29 cellular contexts compared by ENCODE assay signal in genomic region chr10:22719406-22720042, GRCh38.
"Had no signal": no experiment of that assay in that cellular context is flagged by ENCODE, and none has a peak within 500 bp of the region (broad histone marks: within the 10 kb centered on the region; RNA-seq: fewer than 3 reads in every experiment).

No MANE protein-coding gene starts in this region.

- H3K4me3 ChIP-seq: gastrocnemius medialis, hepatocyte, mucosa of descending colon, thoracic aorta had no signal

- ATAC-seq: activated CD8-positive, alpha-beta memory T cell treated with anti-CD3 and anti-CD28 coated beads, Interleukin-2, amount 10 ng/mL, durations not matched to agents 7 days and 5 days; activated CD8-positive, alpha-beta T cell treated with anti-CD3 and anti-CD28 coated beads, Interleukin-2, amount 10 ng/mL, durations not matched to agents 7 days and 5 days; activated T-cell treated with anti-CD3 and anti-CD28 coated beads, Interleukin-2, amount 50 U/mL, for 72 hours; effector memory CD8-positive, alpha-beta T cell; gastrocnemius medialis; left cardiac atrium; left ventricle myocardium superior; mucosa of descending colon; right cardiac atrium; stimulated activated effector memory CD8-positive, alpha-beta T cell treated with anti-CD3 and anti-CD28 coated beads, Interleukin-12 subunit alpha, Interleukin-12 subunit beta, amount 100 ng/mL, for 72 hours; WTC11 had no signal

- H3K9me3 ChIP-seq: gastrocnemius medialis, mucosa of descending colon, thoracic aorta had no signal

- H3K4me3 Mint-ChIP-seq: activated CD8-positive, alpha-beta memory T cell treated with anti-CD3 and anti-CD28 coated beads, Interleukin-2, amount 10 ng/mL, durations not matched to agents 7 days and 5 days; activated CD8-positive, alpha-beta T cell treated with anti-CD3 and anti-CD28 coated beads, Interleukin-2, amount 10 ng/mL, durations not matched to agents 7 days and 5 days; activated naive CD8-positive, alpha-beta T cell treated with anti-CD3 and anti-CD28 coated beads, Interleukin-2, amount 10 ng/mL, durations not matched to agents 7 days and 5 days; activated T-cell treated with anti-CD3 and anti-CD28 coated beads, Interleukin-2, amount 50 U/mL, for 72 hours; effector memory CD8-positive, alpha-beta T cell; nephron; stimulated activated effector memory CD8-positive, alpha-beta T cell treated with anti-CD3 and anti-CD28 coated beads, Interleukin-12 subunit alpha, Interleukin-12 subunit beta, amount 100 ng/mL, for 72 hours; stimulated activated naive CD8-positive, alpha-beta T cell treated with anti-CD3 and anti-CD28 coated beads, Interleukin-15, Interleukin-2, amounts not matched to agents 100 ng/mL and 50 ng/mL, for 24 hours; WTC11 had no signal

- H3K27ac ChIP-seq: brain microvascular endothelial cell, gastrocnemius medialis, hepatocyte, thoracic aorta had no signal

- H3K27me3 Mint-ChIP-seq: activated CD8-positive, alpha-beta memory T cell treated with anti-CD3 and anti-CD28 coated beads, Interleukin-2, amount 10 ng/mL, durations not matched to agents 7 days and 5 days; activated naive CD8-positive, alpha-beta T cell treated with anti-CD3 and anti-CD28 coated beads, Interleukin-2, amount 10 ng/mL, durations not matched to agents 7 days and 5 days; effector memory CD8-positive, alpha-beta T cell; stimulated activated naive CD8-positive, alpha-beta T cell treated with anti-CD3 and anti-CD28 coated beads, Interleukin-15, Interleukin-2, amounts not matched to agents 100 ng/mL and 50 ng/mL, for 24 hours had no signal

- H3K27ac Mint-ChIP-seq: activated CD8-positive, alpha-beta memory T cell treated with anti-CD3 and anti-CD28 coated beads, Interleukin-2, amount 10 ng/mL, durations not matched to agents 7 days and 5 days; activated CD8-positive, alpha-beta T cell treated with anti-CD3 and anti-CD28 coated beads, Interleukin-2, amount 10 ng/mL, durations not matched to agents 7 days and 5 days; activated naive CD8-positive, alpha-beta T cell treated with anti-CD3 and anti-CD28 coated beads, Interleukin-2, amount 10 ng/mL, durations not matched to agents 7 days and 5 days; activated T-cell treated with anti-CD3 and anti-CD28 coated beads, Interleukin-2, amount 50 U/mL, for 72 hours; effector memory CD8-positive, alpha-beta T cell; nephron; stimulated activated effector memory CD8-positive, alpha-beta T cell treated with anti-CD3 and anti-CD28 coated beads, Interleukin-12 subunit alpha, Interleukin-12 subunit beta, amount 100 ng/mL, for 72 hours; stimulated activated naive CD8-positive, alpha-beta T cell treated with anti-CD3 and anti-CD28 coated beads, Interleukin-15, Interleukin-2, amounts not matched to agents 100 ng/mL and 50 ng/mL, for 24 hours; WTC11 had no signal

- DNase-seq: activated CD4-positive, alpha-beta T cell treated with anti-CD3 and anti-CD28 coated beads for 1 hour; activated CD4-positive, alpha-beta T cell treated with anti-CD3 and anti-CD28 coated beads, Interleukin-2, amount 50 U/mL, for 1 hour; activated CD8-positive, alpha-beta memory T cell treated with anti-CD3 and anti-CD28 coated beads, Interleukin-2, amount 10 ng/mL, durations not matched to agents 7 days and 5 days; activated CD8-positive, alpha-beta T cell treated with anti-CD3 and anti-CD28 coated beads, Interleukin-2, amount 10 ng/mL, durations not matched to agents 7 days and 5 days; activated naive CD4-positive, alpha-beta T cell; activated naive CD8-positive, alpha-beta T cell treated with anti-CD3 and anti-CD28 coated beads, Interleukin-2, amount 10 ng/mL, durations not matched to agents 7 days and 5 days; activated T-cell treated with anti-CD3 and anti-CD28 coated beads, Interleukin-2, amount 50 U/mL, for 72 hours; amniotic stem cell; brain microvascular endothelial cell; cortex of kidney; effector memory CD8-positive, alpha-beta T cell; islet precursor cell; left cardiac atrium; left ventricle myocardium superior; mucosa of descending colon; posterior cingulate gyrus; right cardiac atrium; stimulated activated CD4-positive, alpha-beta T cell treated with anti-CD3 and anti-CD28 coated beads, Interleukin-4, amount 100 ng/mL, for 1 hour; T-helper 2 cell; trophoblast cell had no signal

- FAIRE-seq: astrocyte, urothelium cell line had no signal

- H3K36me3 ChIP-seq: brain microvascular endothelial cell, gastrocnemius medialis, thoracic aorta had no signal

- H2AFZ ChIP-seq: hepatocyte had no signal

- H3K4me1 Mint-ChIP-seq: nephron had no signal

- H3K27me3 ChIP-seq: brain microvascular endothelial cell, gastrocnemius medialis, hepatocyte had no signal

- H3K4me2 ChIP-seq: hepatocyte had no signal

- H3K9me3 Mint-ChIP-seq: activated naive CD8-positive, alpha-beta T cell treated with anti-CD3 and anti-CD28 coated beads, Interleukin-2, amount 10 ng/mL, durations not matched to agents 7 days and 5 days; activated T-cell treated with anti-CD3 and anti-CD28 coated beads, Interleukin-2, amount 50 U/mL, for 72 hours; effector memory CD8-positive, alpha-beta T cell; nephron; stimulated activated effector memory CD8-positive, alpha-beta T cell treated with anti-CD3 and anti-CD28 coated beads, Interleukin-12 subunit alpha, Interleukin-12 subunit beta, amount 100 ng/mL, for 72 hours; stimulated activated naive CD8-positive, alpha-beta T cell treated with anti-CD3 and anti-CD28 coated beads, Interleukin-15, Interleukin-2, amounts not matched to agents 100 ng/mL and 50 ng/mL, for 24 hours had no signal

- H3K36me3 Mint-ChIP-seq: stimulated activated effector memory CD8-positive, alpha-beta T cell treated with anti-CD3 and anti-CD28 coated beads, Interleukin-12 subunit alpha, Interleukin-12 subunit beta, amount 100 ng/mL, for 72 hours; WTC11 had no signal

- H3K79me2 ChIP-seq: hepatocyte had no signal
